In genomic region chr9:113406353-113406752, GRCh38 we compare ENCODE assay signal across 8 cellular contexts. TPM values are rescaled to one million over a fixed set of nuclear protein-coding genes. Genes with fewer than 3 reads are reported as not detected.
DNase-seq lines count a peak whose midpoint lies in the region; ATAC-seq, FAIRE-seq and TF ChIP-seq lines count a peak whose summit lies in the region.
"Not testable (repeated sequence)": the region's sequence is repeated elsewhere in the genome, so short reads cannot be mapped to it uniquely, and the experiment has no call there.
"Had no signal": no experiment of that assay in that cellular context is flagged by ENCODE, and none has a peak within 500 bp of the region (broad histone marks: within the 10 kb centered on the region; RNA-seq: fewer than 3 reads in every experiment).

No MANE protein-coding gene starts in this region.

- H3K9ac ChIP-seq in MM.1S (ENCODE audit: low read length); K562 (ENCODE audit: insufficient read depth in 1 of 2, low read depth in 2 of 2, low read length in 2 of 2): not testable (repeated sequence)

- not testable (repeated sequence) for ATAC-seq in CD8-positive, alpha-beta T cell; K562; memory B cell (ENCODE audit: low read depth)

- 94% methylated on average over 9 of the region's 9 CpGs for WGBS in K562 (ENCODE audit: insufficient coverage, low coverage, missing lambda C conversion rate)
- 86 to 98% (median 92%) methylated on average over 9 of the region's 9 CpGs for WGBS in spleen, 5 donors

- not testable (repeated sequence) for H3K4me3 ChIP-seq in CD8-positive, alpha-beta T cell (ENCODE audit: low read depth, low read length); MM.1S (ENCODE audit: low read length); K562; cardiac muscle cell; spleen

- CTCF ChIA-PET in CD8-positive, alpha-beta T cell (lab: Charles Lee) = interaction anchor here (1.1 to 4.9 kb wide), 3 partner anchors 132 to 252 kb away, joined by 3 to 32 read pairs (median 8); partner anchors contain the start of genes CDC26 and PRPF4
- CTCF ChIA-PET in activated CD4-positive, alpha-beta T cell treated with anti-CD3 and anti-CD28 coated beads, Interleukin-2, amount 10 ng/mL, durations not matched to agents 7 days and 5 days (lab: Charles Lee) = interaction anchor here (0.9 to 2.0 kb wide), 4 partner anchors 78 to 132 kb away, joined by 3 to 11 read pairs (median 4); partner anchors contain the start of genes CDC26 and PRPF4
- CTCF ChIA-PET in K562 (lab: Yijun Ruan, JAX; ENCODE audit: low intra/inter-chr PET ratio) = interaction anchor here (1.4 to 2.4 kb wide), 3 partner anchors 96 to 132 kb away, joined by 5 to 17 read pairs (median 14); partner anchors contain the start of genes CDC26 and PRPF4

- peaks cover 34% of the 10 kb centered on the region for H3K4me1 Mint-ChIP-seq in CD8-positive, alpha-beta T cell (ENCODE audit: low read depth)
- peaks cover 41% of the 10 kb centered on the region for H3K4me1 Mint-ChIP-seq in activated CD4-positive, alpha-beta T cell treated with anti-CD3 and anti-CD28 coated beads, Interleukin-2, amount 10 ng/mL, durations not matched to agents 7 days and 5 days
- peaks cover 20% of the 10 kb centered on the region for H3K4me1 Mint-ChIP-seq in memory B cell

- H3K79me2 ChIP-seq in MM.1S (ENCODE audit: low read length) = peaks cover 28% of the 10 kb centered on the region
- peaks cover 24% of the 10 kb centered on the region for H3K79me2 ChIP-seq in K562 (ENCODE audit: control insufficient read depth, insufficient read depth, low read length)

- peaks cover 39% of the 10 kb centered on the region for H3F3A ChIP-seq in MM.1S (ENCODE audit: insufficient read depth, low read length)

- H3K9me1 ChIP-seq in K562 (ENCODE audit: control insufficient read depth, insufficient read depth, low read length) = not testable (repeated sequence)

- intact Hi-C loops in CD8-positive, alpha-beta T cell (cut with DNase I, micrococcal nuclease) = loop anchor here in 1 of 2 experiments (10.0 kb wide), 1 partner anchor 1098 kb away; the partner anchor contains the start of gene WHRN
- intact Hi-C loops in K562 (cut with micrococcal nuclease) = loop anchor here (10.0 kb wide), 1 partner anchor 132 kb away; the partner anchor contains the start of genes CDC26 and PRPF4
- intact Hi-C loops in spleen (cut with DNase I; ENCODE audit: low total_unique reads) = loop anchor here (5.0 kb wide), 1 partner anchor 134 kb away; no protein-coding TSS in a partner anchor

- in situ Hi-C loops in K562 (cut with MboI) = loop anchor here (5.0 kb wide), 1 partner anchor 104 kb away; the partner anchor contains the start of gene RNF183

- POLR2A ChIA-PET in CD8-positive, alpha-beta T cell (lab: Charles Lee) = interaction anchor here (0.7 kb wide), 1 partner anchor 42 kb away, joined by 3 read pairs; no protein-coding TSS in a partner anchor
- POLR2A ChIA-PET in activated CD4-positive, alpha-beta T cell treated with anti-CD3 and anti-CD28 coated beads, Interleukin-2, amount 10 ng/mL, durations not matched to agents 7 days and 5 days (lab: Charles Lee) = interaction anchor here (0.6 kb wide), 1 partner anchor 132 kb away, joined by 4 read pairs; no protein-coding TSS in a partner anchor
- POLR2A ChIA-PET in K562 (lab: Yijun Ruan, JAX) = interaction anchor here (0.6 kb wide), 1 partner anchor 19 kb away, joined by 3 read pairs; no protein-coding TSS in a partner anchor

- H3K9me3 Mint-ChIP-seq in CD8-positive, alpha-beta T cell; activated CD4-positive, alpha-beta T cell treated with anti-CD3 and anti-CD28 coated beads, Interleukin-2, amount 10 ng/mL, durations not matched to agents 7 days and 5 days; memory B cell: not testable (repeated sequence)

- TF ChIP-seq RAD21 in K562 (CRISPR knock-in tag; conservative IDR thresholded peaks at IDR 0.05 in 1 of 2, IDR thresholded peaks at IDR 0.05 in 1 of 2) = not testable (repeated sequence)

- H2AFZ ChIP-seq in MM.1S (ENCODE audit: low read length); K562 (ENCODE audit: low read depth, low read length): not testable (repeated sequence)

- BruUV-seq in K562 (replicated peaks; lab: Mats Ljungman, UMichigan) = not testable (repeated sequence)

- peaks cover 23% of the 10 kb centered on the region for H3K4me1 ChIP-seq in CD8-positive, alpha-beta T cell (ENCODE audit: insufficient read depth, low read length)
- peaks cover 42% of the 10 kb centered on the region for H3K4me1 ChIP-seq in MM.1S (ENCODE audit: low read length)
- H3K4me1 ChIP-seq in K562 (replicated peaks in 1 of 2; ENCODE audit: control insufficient read depth in 2 of 2, insufficient read depth in 2 of 2, low read length in 2 of 2) = peaks cover 10 to 22% of the 10 kb centered on the region in 2 experiments; a peak in 4 of 5 replicates
- not testable (repeated sequence) for H3K4me1 ChIP-seq in cardiac muscle cell (ENCODE audit: low read depth)
- peaks cover 11 to 78% (median 42%) of the 10 kb centered on the region in 6 donors for H3K4me1 ChIP-seq in spleen

- peaks cover 14% of the 10 kb centered on the region for H3K36me3 ChIP-seq in CD8-positive, alpha-beta T cell (ENCODE audit: insufficient read depth, low read length)
- H3K36me3 ChIP-seq in MM.1S (replicated peaks; ENCODE audit: insufficient read depth, low read length) = not testable (repeated sequence)
- peaks cover 29% of the 10 kb centered on the region for H3K36me3 ChIP-seq in K562 (ENCODE audit: control insufficient read depth, insufficient read depth, low read length)
- peaks cover 10% of the 10 kb centered on the region for H3K36me3 ChIP-seq in cardiac muscle cell
- peaks cover 0 to 27% (median 19%) of the 10 kb centered on the region in 6 donors for H3K36me3 ChIP-seq in spleen

- not testable (repeated sequence) for H3K27me3 Mint-ChIP-seq in CD8-positive, alpha-beta T cell (ENCODE audit: low read depth); activated CD4-positive, alpha-beta T cell treated with anti-CD3 and anti-CD28 coated beads, Interleukin-2, amount 10 ng/mL, durations not matched to agents 7 days and 5 days; memory B cell

- H3K27me3 ChIP-seq in CD8-positive, alpha-beta T cell (ENCODE audit: insufficient read depth, low read length); MM.1S (replicated peaks; ENCODE audit: insufficient read depth, low read length); K562 (ENCODE audit: control insufficient read depth in 2 of 2, insufficient read depth in 2 of 2, low read length in 2 of 2); cardiac muscle cell; spleen (replicated peaks in 1 of 7): not testable (repeated sequence)

- TF ChIP-seq POLR2A in K562 (conservative IDR thresholded peaks at IDR 0.05) = peak; percentile 55
- not testable (repeated sequence) for TF ChIP-seq POLR2A in spleen (IDR thresholded peaks at IDR 0.05)

- not testable (repeated sequence) for H4K20me1 ChIP-seq in MM.1S (ENCODE audit: insufficient read depth, low read length); K562 (replicated peaks; ENCODE audit: control insufficient read depth, insufficient read depth, low read length)

- peaks cover 35% of the 10 kb centered on the region for H3K36me3 Mint-ChIP-seq in CD8-positive, alpha-beta T cell
- peaks cover 31% of the 10 kb centered on the region for H3K36me3 Mint-ChIP-seq in activated CD4-positive, alpha-beta T cell treated with anti-CD3 and anti-CD28 coated beads, Interleukin-2, amount 10 ng/mL, durations not matched to agents 7 days and 5 days (ENCODE audit: low read depth)
- peaks cover 12% of the 10 kb centered on the region for H3K36me3 Mint-ChIP-seq in memory B cell

- not testable (repeated sequence) for FAIRE-seq in K562 (lab: Jason Lieb, UNC)

- H3K9me2 ChIP-seq in MM.1S (replicated peaks; ENCODE audit: insufficient read depth, low read length) = not testable (repeated sequence)

- H3K27ac Mint-ChIP-seq in CD8-positive, alpha-beta T cell = peak overlapping the region; percentile 6
- peak overlapping the region; percentile 85 for H3K27ac Mint-ChIP-seq in activated CD4-positive, alpha-beta T cell treated with anti-CD3 and anti-CD28 coated beads, Interleukin-2, amount 10 ng/mL, durations not matched to agents 7 days and 5 days
- peak overlapping the region; percentile 68 for H3K27ac Mint-ChIP-seq in memory B cell

- not testable (repeated sequence) for H3K9me3 ChIP-seq in CD8-positive, alpha-beta T cell (ENCODE audit: low read length); MM.1S (replicated peaks; ENCODE audit: insufficient read depth, low read length); K562 (replicated peaks; ENCODE audit: control insufficient read depth, insufficient read depth, low read depth, low read length); cardiac muscle cell (ENCODE audit: low read depth); spleen

- H3K27ac ChIP-seq in CD8-positive, alpha-beta T cell (ENCODE audit: low read depth, low read length); K562 (ENCODE audit: extremely low read depth, low read depth, low read length): not testable (repeated sequence)
- H3K27ac ChIP-seq in MM.1S (ENCODE audit: low read length) = peak overlapping the region; percentile 69; the same call in 1 of the 2 replicates
- peak overlapping the region; percentile 19 for H3K27ac ChIP-seq in cardiac muscle cell
- peak overlapping the region in 5 of 8 donors; percentile 17 to 59 (median 52) for H3K27ac ChIP-seq in spleen

- not testable (repeated sequence) for TF ChIP-seq EP300 in K562 (IDR thresholded peaks at IDR 0.05; ENCODE audit: low read length)

- not testable (repeated sequence) for DNase-seq in CD8-positive, alpha-beta T cell; MM.1S; activated CD4-positive, alpha-beta T cell treated with anti-CD3 and anti-CD28 coated beads, Interleukin-2, amount 10 ng/mL, durations not matched to agents 7 days and 5 days; K562 (ENCODE audit: extremely low read depth in 1 of 4, low spot score in 3 of 4); cardiac muscle cell (ENCODE audit: low read depth in 1 of 2, low spot score in 1 of 2); memory B cell (ENCODE audit: low spot score in 2 of 2); spleen

- H3K4me3 Mint-ChIP-seq in CD8-positive, alpha-beta T cell; activated CD4-positive, alpha-beta T cell treated with anti-CD3 and anti-CD28 coated beads, Interleukin-2, amount 10 ng/mL, durations not matched to agents 7 days and 5 days; memory B cell: not testable (repeated sequence)

- not testable (repeated sequence) for TF ChIP-seq CTCF in CD8-positive, alpha-beta T cell (IDR thresholded peaks at IDR 0.05); MM.1S (IDR thresholded peaks at IDR 0.05; ENCODE audit: low read length); K562 (IDR thresholded peaks at IDR 0.05 in 2 of 3, conservative IDR thresholded peaks at IDR 0.05 in 1 of 3; ENCODE audit: insufficient read depth in 2 of 3, low read depth in 1 of 3, low read length in 3 of 3); cardiac muscle cell (IDR thresholded peaks at IDR 0.05; ENCODE audit: low read depth, low read length); spleen (IDR thresholded peaks at IDR 0.05 in 8 of 11, conservative IDR thresholded peaks at IDR 0.05 in 3 of 11)

- H3K4me2 ChIP-seq in MM.1S (ENCODE audit: low read depth, low read length) = peak overlapping the region; percentile 100; the same call in 1 of the 2 replicates
- H3K4me2 ChIP-seq in K562 (ENCODE audit: insufficient read depth, low read length) = not testable (repeated sequence)

RNA-seq across cellular contexts. Expression of gene POLE3, which starts 4.1 kb away (rescaled TPM):
- 10 to 100 TPM; 77.4 to 79.3 TPM for total RNA-seq in CD8-positive, alpha-beta T cell
- 10 to 100 TPM; 66.6 to 73.1 TPM for total RNA-seq in activated CD4-positive, alpha-beta T cell treated with anti-CD3 and anti-CD28 coated beads, Interleukin-2, amount 10 ng/mL, durations not matched to agents 7 days and 5 days
- 30.9 and 38.3 TPM in 2 replicates for total RNA-seq in K562 (2011; cell fraction: chromatin; rRNA removed; ENCODE audit: low replicate concordance)
- 28.6 and 39.2 TPM in 2 replicates for total RNA-seq in K562 (2011; cell fraction: nucleolus; rRNA removed)
- 44.4 and 64.5 TPM in 2 replicates for total RNA-seq in K562 (2011; cell fraction: nucleoplasm; rRNA removed)
- 96.6 and 116 TPM in 2 replicates for total RNA-seq in K562 (2014; rRNA removed)
- total RNA-seq in K562 (2014; rRNA removed; fragmentation: Illumina TruSeq; extraction: Trizol) = 124 and 137 TPM in 2 replicates
- 148 and 155 TPM in 2 replicates for total RNA-seq in K562 (2015; rRNA removed; fragmentation: Illumina TruSeq; extraction: Trizol)
- total RNA-seq in K562 (2021) = 91.5 and 95.7 TPM in 2 replicates
- polyA plus RNA-seq in K562 (2011; rRNA removed) = 116 and 163 TPM in 2 replicates
- polyA plus RNA-seq in K562 (2011; cell fraction: cytosol; rRNA removed) = 85.5 and 134 TPM in 2 replicates
- 69.3 and 73.0 TPM in 2 replicates for polyA plus RNA-seq in K562 (2011; cell fraction: nucleus; rRNA removed)
- polyA plus RNA-seq in K562 (2012) = 75.7 and 93.0 TPM in 2 replicates
- polyA plus RNA-seq in K562 (2014; fragmentation: Illumina TruSeq; extraction: Trizol) = 159 and 179 TPM in 2 replicates
- polyA plus RNA-seq in K562 (2014; fragmentation: Nextera tagmentation; extraction: Ambion mirVana) = 100 to 1,000 TPM in 1 of 2 experiments, 10 to 100 TPM in 1; 52.6 to 110 TPM
- polyA plus RNA-seq in K562 (2014; rRNA removed) = 102 and 115 TPM in 2 replicates
- 78.4 and 89.9 TPM in 2 replicates for polyA minus RNA-seq in K562 (2011; rRNA and poly(A)+ RNA removed)
- 24.5 and 35.2 TPM in 2 replicates for polyA minus RNA-seq in K562 (2011; cell fraction: cytosol; rRNA and poly(A)+ RNA removed)
- 11.8 and 21.7 TPM in 2 replicates for polyA minus RNA-seq in K562 (2011; cell fraction: nucleus; rRNA and poly(A)+ RNA removed)
- 36.5 TPM in 2 replicates for total RNA-seq in cardiac muscle cell
- 45.5 and 54.0 TPM in 2 replicates for polyA plus RNA-seq in cardiac muscle cell
- 10 to 100 TPM; 29.3 to 53.0 (median 36.9) TPM for total RNA-seq in spleen
- polyA plus RNA-seq in spleen = 10 to 100 TPM; 30.6 to 45.6 (median 44.5) TPM

RNA-seq across cellular contexts. Expression of gene C9orf43, which starts 4.2 kb away (rescaled TPM):
- total RNA-seq in CD8-positive, alpha-beta T cell = under 1 TPM; 0.61 to 0.73 TPM
- total RNA-seq in activated CD4-positive, alpha-beta T cell treated with anti-CD3 and anti-CD28 coated beads, Interleukin-2, amount 10 ng/mL, durations not matched to agents 7 days and 5 days = under 1 TPM; 0.37 to 0.54 TPM
- total RNA-seq in K562 (2011; cell fraction: chromatin; rRNA removed; ENCODE audit: low replicate concordance) = 0.81 and 1.0 TPM in 2 replicates
- 0.66 and 0.83 TPM in 2 replicates for total RNA-seq in K562 (2011; cell fraction: nucleolus; rRNA removed)
- total RNA-seq in K562 (2011; cell fraction: nucleoplasm; rRNA removed) = 1.4 and 3.1 TPM in 2 replicates
- total RNA-seq in K562 (2014; rRNA removed) (0.27 and 0.49 TPM in 2 replicates), K562 (2014; rRNA removed; fragmentation: Illumina TruSeq; extraction: Trizol) (0.29 and 0.33 TPM in 2 replicates), K562 (2015; rRNA removed; fragmentation: Illumina TruSeq; extraction: Trizol) (0.38 and 0.58 TPM in 2 replicates), K562 (2021) (0.27 and 0.63 TPM in 2 replicates), cardiac muscle cell (0.42 and 2.3 TPM in 2 replicates), spleen (under 1 TPM in 5 of 7 donors, not detected in 2; 0.37 to 0.92 (median 0.46) TPM)
- polyA plus RNA-seq in K562 (2011; rRNA removed) (0.19 and 0.33 TPM in 2 replicates), K562 (2014; fragmentation: Illumina TruSeq; extraction: Trizol) (0.28 and 0.48 TPM in 2 replicates), K562 (2014; fragmentation: Nextera tagmentation; extraction: Ambion mirVana) (under 1 TPM; 0.21 to 0.31 TPM), K562 (2014; rRNA removed) (0.45 and 1.1 TPM in 2 replicates), cardiac muscle cell (1.4 TPM in 1 of 2 replicates, not detected in the other), spleen (under 1 TPM; 0.27 to 0.59 (median 0.48) TPM)
- 0.12 and 0.27 TPM in 2 replicates for polyA plus RNA-seq in K562 (2011; cell fraction: cytosol; rRNA removed)
- 0.18 and 0.32 TPM in 2 replicates for polyA plus RNA-seq in K562 (2011; cell fraction: nucleus; rRNA removed)
- 0.18 and 0.44 TPM in 2 replicates for polyA plus RNA-seq in K562 (2012)
- polyA minus RNA-seq in K562 (2011; rRNA and poly(A)+ RNA removed) = 0.72 and 0.74 TPM in 2 replicates
- not detected in 2 replicates for polyA minus RNA-seq in K562 (2011; cell fraction: cytosol; rRNA and poly(A)+ RNA removed)
- polyA minus RNA-seq in K562 (2011; cell fraction: nucleus; rRNA and poly(A)+ RNA removed) = 0.81 and 0.89 TPM in 2 replicates

RNA-seq across cellular contexts. Expression of gene ALAD, which starts 5.3 kb away (rescaled TPM):
- total RNA-seq in CD8-positive, alpha-beta T cell = 10 to 100 TPM; 11.2 to 11.5 TPM
- 10 to 100 TPM; 37.5 to 40.6 TPM for total RNA-seq in activated CD4-positive, alpha-beta T cell treated with anti-CD3 and anti-CD28 coated beads, Interleukin-2, amount 10 ng/mL, durations not matched to agents 7 days and 5 days
- 27.4 and 37.9 TPM in 2 replicates for total RNA-seq in K562 (2011; cell fraction: chromatin; rRNA removed; ENCODE audit: low replicate concordance)
- 14.2 and 19.7 TPM in 2 replicates for total RNA-seq in K562 (2011; cell fraction: nucleolus; rRNA removed)
- 22.7 and 30.5 TPM in 2 replicates for total RNA-seq in K562 (2011; cell fraction: nucleoplasm; rRNA removed)
- total RNA-seq in K562 (2014; rRNA removed) = 6.8 and 7.4 TPM in 2 replicates
- 5.6 and 6.5 TPM in 2 replicates for total RNA-seq in K562 (2014; rRNA removed; fragmentation: Illumina TruSeq; extraction: Trizol)
- total RNA-seq in K562 (2015; rRNA removed; fragmentation: Illumina TruSeq; extraction: Trizol) = 10.8 and 11.4 TPM in 2 replicates
- total RNA-seq in K562 (2021) = 10.8 and 11.4 TPM in 2 replicates
- 6.1 and 7.4 TPM in 2 replicates for polyA plus RNA-seq in K562 (2011; rRNA removed)
- polyA plus RNA-seq in K562 (2011; cell fraction: cytosol; rRNA removed) = 4.6 and 4.7 TPM in 2 replicates
- 24.7 and 38.2 TPM in 2 replicates for polyA plus RNA-seq in K562 (2011; cell fraction: nucleus; rRNA removed)
- polyA plus RNA-seq in K562 (2012) = 17.4 and 28.3 TPM in 2 replicates
- 12.7 and 12.8 TPM in 2 replicates for polyA plus RNA-seq in K562 (2014; fragmentation: Illumina TruSeq; extraction: Trizol)
- 1 to 10 TPM; 1.3 to 2.3 TPM for polyA plus RNA-seq in K562 (2014; fragmentation: Nextera tagmentation; extraction: Ambion mirVana)
- 9.8 and 10.5 TPM in 2 replicates for polyA plus RNA-seq in K562 (2014; rRNA removed)
- polyA minus RNA-seq in K562 (2011; rRNA and poly(A)+ RNA removed) = 5.9 and 6.0 TPM in 2 replicates
- polyA minus RNA-seq in K562 (2011; cell fraction: cytosol; rRNA and poly(A)+ RNA removed) = 2.7 and 3.3 TPM in 2 replicates
- 10.2 and 13.0 TPM in 2 replicates for polyA minus RNA-seq in K562 (2011; cell fraction: nucleus; rRNA and poly(A)+ RNA removed)
- total RNA-seq in cardiac muscle cell = 16.6 and 19.1 TPM in 2 replicates
- polyA plus RNA-seq in cardiac muscle cell = 17.3 and 20.3 TPM in 2 replicates
- total RNA-seq in spleen = 10 to 100 TPM; 19.3 to 31.1 (median 29.5) TPM
- polyA plus RNA-seq in spleen = 10 to 100 TPM; 14.4 to 21.7 (median 15.9) TPM

RNA-seq across cellular contexts. Expression of gene HDHD3, which starts 29.6 kb away (rescaled TPM):
- total RNA-seq in CD8-positive, alpha-beta T cell = 10 to 100 TPM; 10.2 to 11.0 TPM
- total RNA-seq in activated CD4-positive, alpha-beta T cell treated with anti-CD3 and anti-CD28 coated beads, Interleukin-2, amount 10 ng/mL, durations not matched to agents 7 days and 5 days = 10 to 100 TPM; 16.2 to 20.2 TPM
- total RNA-seq in K562 (2011; cell fraction: chromatin; rRNA removed; ENCODE audit: low replicate concordance) = 7.1 and 22.9 TPM in 2 replicates
- 30.4 and 30.7 TPM in 2 replicates for total RNA-seq in K562 (2011; cell fraction: nucleolus; rRNA removed)
- 16.3 and 16.9 TPM in 2 replicates for total RNA-seq in K562 (2011; cell fraction: nucleoplasm; rRNA removed)
- 13.8 and 20.4 TPM in 2 replicates for total RNA-seq in K562 (2014; rRNA removed)
- total RNA-seq in K562 (2014; rRNA removed; fragmentation: Illumina TruSeq; extraction: Trizol) = 4.4 and 5.0 TPM in 2 replicates
- total RNA-seq in K562 (2015; rRNA removed; fragmentation: Illumina TruSeq; extraction: Trizol) = 12.5 and 14.4 TPM in 2 replicates
- 15.7 TPM in 2 replicates for total RNA-seq in K562 (2021)
- 10.7 and 10.9 TPM in 2 replicates for polyA plus RNA-seq in K562 (2011; rRNA removed)
- polyA plus RNA-seq in K562 (2011; cell fraction: cytosol; rRNA removed) = 12.8 and 21.8 TPM in 2 replicates
- 9.5 and 19.5 TPM in 2 replicates for polyA plus RNA-seq in K562 (2011; cell fraction: nucleus; rRNA removed)
- polyA plus RNA-seq in K562 (2012) = 14.3 and 24.3 TPM in 2 replicates
- 10.1 and 12.9 TPM in 2 replicates for polyA plus RNA-seq in K562 (2014; fragmentation: Illumina TruSeq; extraction: Trizol)
- 1 to 10 TPM; 1.1 to 2.0 TPM for polyA plus RNA-seq in K562 (2014; fragmentation: Nextera tagmentation; extraction: Ambion mirVana)
- 19.1 and 22.7 TPM in 2 replicates for polyA plus RNA-seq in K562 (2014; rRNA removed)
- 4.6 TPM in 2 replicates for polyA minus RNA-seq in K562 (2011; rRNA and poly(A)+ RNA removed)
- polyA minus RNA-seq in K562 (2011; cell fraction: cytosol; rRNA and poly(A)+ RNA removed) = 4.9 and 5.7 TPM in 2 replicates
- polyA minus RNA-seq in K562 (2011; cell fraction: nucleus; rRNA and poly(A)+ RNA removed) = 8.2 and 13.1 TPM in 2 replicates
- total RNA-seq in cardiac muscle cell = 44.6 and 45.5 TPM in 2 replicates
- polyA plus RNA-seq in cardiac muscle cell = 28.4 and 32.1 TPM in 2 replicates
- total RNA-seq in spleen = 10 to 100 TPM; 13.5 to 38.3 (median 16.7) TPM
- polyA plus RNA-seq in spleen = 10 to 100 TPM; 17.2 to 26.0 (median 23.8) TPM

RNA-seq across cellular contexts. Expression of gene BSPRY, which starts 57.0 kb away (rescaled TPM):
- not detected for total RNA-seq in CD8-positive, alpha-beta T cell
- total RNA-seq in activated CD4-positive, alpha-beta T cell treated with anti-CD3 and anti-CD28 coated beads, Interleukin-2, amount 10 ng/mL, durations not matched to agents 7 days and 5 days = 1 to 10 TPM; 2.0 to 2.3 TPM
- 0.25 and 0.56 TPM in 2 replicates for total RNA-seq in K562 (2011; cell fraction: chromatin; rRNA removed; ENCODE audit: low replicate concordance)
- total RNA-seq in K562 (2011; cell fraction: nucleolus; rRNA removed) = 0.17 and 0.53 TPM in 2 replicates
- 0.59 and 0.84 TPM in 2 replicates for total RNA-seq in K562 (2011; cell fraction: nucleoplasm; rRNA removed)
- 0.16 and 0.18 TPM in 2 replicates for total RNA-seq in K562 (2014; rRNA removed)
- 0.18 and 0.22 TPM in 2 replicates for total RNA-seq in K562 (2014; rRNA removed; fragmentation: Illumina TruSeq; extraction: Trizol)
- total RNA-seq in K562 (2015; rRNA removed; fragmentation: Illumina TruSeq; extraction: Trizol) = 0.22 and 0.23 TPM in 2 replicates
- total RNA-seq in K562 (2021) = 0.16 and 0.45 TPM in 2 replicates
- 0.46 and 0.67 TPM in 2 replicates for polyA plus RNA-seq in K562 (2011; rRNA removed)
- 0.63 and 1.2 TPM in 2 replicates for polyA plus RNA-seq in K562 (2011; cell fraction: cytosol; rRNA removed)
- 0.51 and 0.95 TPM in 2 replicates for polyA plus RNA-seq in K562 (2011; cell fraction: nucleus; rRNA removed)
- 0.30 and 0.64 TPM in 2 replicates for polyA plus RNA-seq in K562 (2012)
- polyA plus RNA-seq in K562 (2014; fragmentation: Illumina TruSeq; extraction: Trizol) = 0.21 and 0.22 TPM in 2 replicates
- polyA plus RNA-seq in K562 (2014; fragmentation: Nextera tagmentation; extraction: Ambion mirVana) = under 1 TPM; 0.07 TPM
- 0.17 and 0.34 TPM in 2 replicates for polyA plus RNA-seq in K562 (2014; rRNA removed)
- polyA minus RNA-seq in K562 (2011; rRNA and poly(A)+ RNA removed) = 0.30 and 0.88 TPM in 2 replicates
- 0.55 TPM in 1 of 2 replicates, not detected in the other for polyA minus RNA-seq in K562 (2011; cell fraction: cytosol; rRNA and poly(A)+ RNA removed)
- polyA minus RNA-seq in K562 (2011; cell fraction: nucleus; rRNA and poly(A)+ RNA removed) = 0.27 and 0.33 TPM in 2 replicates
- 0.32 and 1.2 TPM in 2 replicates for total RNA-seq in cardiac muscle cell
- 0.93 and 2.1 TPM in 2 replicates for polyA plus RNA-seq in cardiac muscle cell
- 1 to 10 TPM in 3 of 7 donors, under 1 TPM in 4; 0.47 to 1.7 (median 0.79) TPM for total RNA-seq in spleen
- under 1 TPM; 0.26 to 0.77 (median 0.26) TPM for polyA plus RNA-seq in spleen
- total RNA-seq: LHCN-M2 had no signal

Comparison
In these comparisons a context has a peak if more than half of its experiments do, and no peak if none do; other contexts are left out.
1. H3K27ac Mint-ChIP-seq: peak in every context shown above with its lines; median percentile 85 in activated CD4-positive, alpha-beta T cell treated with anti-CD3 and anti-CD28 coated beads, Interleukin-2, amount 10 ng/mL, durations not matched to agents 7 days and 5 days; 68 in memory B cell; 6 in CD8-positive, alpha-beta T cell.